ENCODE assay signal across 1 cellular context in the genomic region with DNA sequence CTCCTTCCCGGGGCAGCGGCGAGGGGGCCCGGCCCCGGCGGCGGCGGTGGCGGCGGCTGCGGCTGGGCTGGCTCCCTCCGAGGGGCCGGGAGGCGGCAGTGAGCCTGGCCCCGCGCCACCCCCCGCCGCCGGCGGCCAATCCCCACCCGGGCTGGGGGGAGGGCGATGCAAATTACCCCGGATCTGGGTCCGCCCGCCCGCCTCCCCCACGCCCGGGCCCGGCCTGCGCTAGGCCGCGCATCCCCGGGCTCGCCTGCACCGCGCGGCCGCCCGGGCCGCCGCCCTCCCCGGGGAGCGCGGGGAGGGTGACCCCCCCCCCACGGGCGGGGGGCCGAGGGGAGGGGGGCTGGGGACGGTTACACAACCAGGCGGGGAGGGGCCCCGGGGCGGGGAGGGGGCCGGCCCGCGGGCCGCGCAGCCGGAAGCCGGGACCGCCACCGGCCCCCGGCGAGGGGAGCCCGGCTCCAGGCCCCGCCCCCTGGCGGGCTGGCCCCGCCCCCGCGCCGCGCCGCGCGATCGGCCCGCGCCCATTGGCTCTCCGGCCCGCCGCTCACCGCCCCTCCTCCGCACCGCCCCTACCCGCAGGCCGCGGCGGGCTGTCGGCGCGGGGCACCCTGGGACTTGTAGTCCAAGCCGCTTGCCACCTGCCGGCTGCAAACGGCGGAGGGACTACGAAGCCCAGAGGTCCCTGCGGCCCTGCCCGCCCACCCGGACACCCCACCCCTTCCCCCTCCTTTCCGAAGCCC.
TF ChIP-seq lines count a peak whose summit lies in the region.

No MANE protein-coding gene starts in this region.

TF ChIP-seq in K562, 482 proteins besides CTCF, POLR2A, EP300 and RAD21 (continued from another document and continues in another):
- TF ChIP-seq, protein P1, sequence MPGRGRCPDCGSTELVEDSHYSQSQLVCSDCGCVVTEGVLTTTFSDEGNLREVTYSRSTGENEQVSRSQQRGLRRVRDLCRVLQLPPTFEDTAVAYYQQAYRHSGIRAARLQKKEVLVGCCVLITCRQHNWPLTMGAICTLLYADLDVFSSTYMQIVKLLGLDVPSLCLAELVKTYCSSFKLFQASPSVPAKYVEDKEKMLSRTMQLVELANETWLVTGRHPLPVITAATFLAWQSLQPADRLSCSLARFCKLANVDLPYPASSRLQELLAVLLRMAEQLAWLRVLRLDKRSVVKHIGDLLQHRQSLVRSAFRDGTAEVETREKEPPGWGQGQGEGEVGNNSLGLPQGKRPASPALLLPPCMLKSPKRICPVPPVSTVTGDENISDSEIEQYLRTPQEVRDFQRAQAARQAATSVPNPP (IDR thresholded peaks at IDR 0.05; ENCODE audit: borderline replicate concordance, insufficient read depth, insufficient read length) = no peak
- TF ChIP-seq BCOR (IDR thresholded peaks at IDR 0.05) (no peak), SIN3B (IDR thresholded peaks at IDR 0.05; ENCODE audit: low read depth) (no peak), CBX1 (IDR thresholded peaks at IDR 0.05; ENCODE audit: low read depth) (no peak), KLF10 (CRISPR knock-in tag; IDR thresholded peaks at IDR 0.05) (no peak), SIX5 (IDR thresholded peaks at IDR 0.05; ENCODE audit: borderline replicate concordance in 1 of 2, insufficient read depth in 1 of 2, low read depth in 1 of 2, low read length in 2 of 2) (peak; percentile 80 to 84), HMG20A (CRISPR knock-in tag; conservative IDR thresholded peaks at IDR 0.05) (no peak), JUN (IDR thresholded peaks at IDR 0.05; ENCODE audit: borderline replicate concordance, low read depth, low read length) (no peak), JUN (CRISPR knock-in tag; IDR thresholded peaks at IDR 0.05; ENCODE audit: borderline replicate concordance) (no peak), ZNF507 (tag; conservative IDR thresholded peaks at IDR 0.05) (no peak), CHD4 (IDR thresholded peaks at IDR 0.05; ENCODE audit: insufficient read depth, insufficient replicate concordance, low read depth, low read length, poor library complexity, severe bottlenecking) (no peak), EHMT2 (IDR thresholded peaks at IDR 0.05) (no peak), COPS2 (conservative IDR thresholded peaks at IDR 0.05) (no peak), ZNF76 (CRISPR knock-in tag; IDR thresholded peaks at IDR 0.05; ENCODE audit: borderline replicate concordance) (no peak), BRD4 (IDR thresholded peaks at IDR 0.05) (no peak), BDP1 (IDR thresholded peaks at IDR 0.05; ENCODE audit: insufficient read depth, insufficient read length) (no peak), ZC3H8 (IDR thresholded peaks at IDR 0.05) (no peak), TSC22D4 (tag; IDR thresholded peaks at IDR 0.05) (no peak), SP2 (IDR thresholded peaks at IDR 0.05; ENCODE audit: extremely low read depth, low read depth, low read length, poor library complexity, severe bottlenecking) (peak; percentile 76), TEAD4 (IDR thresholded peaks at IDR 0.05; ENCODE audit: low read length) (no peak), TEAD4 (CRISPR knock-in tag; IDR thresholded peaks at IDR 0.05; ENCODE audit: borderline replicate concordance) (no peak), CBFA2T3 (IDR thresholded peaks at IDR 0.05) (no peak), NFYB (IDR thresholded peaks at IDR 0.05; ENCODE audit: extremely low read depth, insufficient read length) (peak; percentile 57), PYGO2 (tag; IDR thresholded peaks at IDR 0.05) (no peak), MTA2 (IDR thresholded peaks at IDR 0.05; ENCODE audit: low read depth) (no peak), ZNF274 (IDR thresholded peaks at IDR 0.05; ENCODE audit: borderline replicate concordance, low read depth, low read length) (no peak), SREBF1 (IDR thresholded peaks at IDR 0.05; ENCODE audit: borderline replicate concordance, low read depth, low read length) (no peak), SMAD4 (CRISPR knock-in tag; conservative IDR thresholded peaks at IDR 0.05) (no peak), KDM4B (IDR thresholded peaks at IDR 0.05; ENCODE audit: borderline replicate concordance in 2 of 2, low read depth in 1 of 2) (peak in 1 of 2 experiments; percentile 97; a peak in 2 of 4 replicates), ZKSCAN1 (IDR thresholded peaks at IDR 0.05; ENCODE audit: low read depth, low read length) (no peak), ZNF79 (CRISPR knock-in tag; IDR thresholded peaks at IDR 0.05; ENCODE audit: low read depth) (no peak), MAFF (IDR thresholded peaks at IDR 0.05; ENCODE audit: low read length) (no peak), CCAR2 (IDR thresholded peaks at IDR 0.05; ENCODE audit: low read depth, low read length) (no peak)
- TF ChIP-seq, protein P2, sequence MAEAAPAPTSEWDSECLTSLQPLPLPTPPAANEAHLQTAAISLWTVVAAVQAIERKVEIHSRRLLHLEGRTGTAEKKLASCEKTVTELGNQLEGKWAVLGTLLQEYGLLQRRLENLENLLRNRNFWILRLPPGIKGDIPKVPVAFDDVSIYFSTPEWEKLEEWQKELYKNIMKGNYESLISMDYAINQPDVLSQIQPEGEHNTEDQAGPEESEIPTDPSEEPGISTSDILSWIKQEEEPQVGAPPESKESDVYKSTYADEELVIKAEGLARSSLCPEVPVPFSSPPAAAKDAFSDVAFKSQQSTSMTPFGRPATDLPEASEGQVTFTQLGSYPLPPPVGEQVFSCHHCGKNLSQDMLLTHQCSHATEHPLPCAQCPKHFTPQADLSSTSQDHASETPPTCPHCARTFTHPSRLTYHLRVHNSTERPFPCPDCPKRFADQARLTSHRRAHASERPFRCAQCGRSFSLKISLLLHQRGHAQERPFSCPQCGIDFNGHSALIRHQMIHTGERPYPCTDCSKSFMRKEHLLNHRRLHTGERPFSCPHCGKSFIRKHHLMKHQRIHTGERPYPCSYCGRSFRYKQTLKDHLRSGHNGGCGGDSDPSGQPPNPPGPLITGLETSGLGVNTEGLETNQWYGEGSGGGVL (CRISPR knock-in tag; IDR thresholded peaks at IDR 0.05) = no peak
- TF ChIP-seq, protein P3, sequence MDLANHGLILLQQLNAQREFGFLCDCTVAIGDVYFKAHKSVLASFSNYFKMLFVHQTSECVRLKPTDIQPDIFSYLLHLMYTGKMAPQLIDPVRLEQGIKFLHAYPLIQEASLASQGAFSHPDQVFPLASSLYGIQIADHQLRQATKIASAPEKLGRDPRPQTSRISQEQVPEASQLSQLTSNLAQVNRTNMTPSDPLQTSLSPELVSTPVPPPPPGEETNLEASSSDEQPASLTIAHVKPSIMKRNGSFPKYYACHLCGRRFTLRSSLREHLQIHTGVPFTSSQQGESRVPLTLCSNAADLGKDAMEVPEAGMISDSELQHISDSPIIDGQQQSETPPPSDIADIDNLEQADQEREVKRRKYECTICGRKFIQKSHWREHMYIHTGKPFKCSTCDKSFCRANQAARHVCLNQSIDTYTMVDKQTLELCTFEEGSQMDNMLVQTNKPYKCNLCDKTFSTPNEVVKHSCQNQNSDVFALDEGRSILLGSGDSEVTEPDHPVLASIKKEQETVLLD (IDR thresholded peaks at IDR 0.05) = no peak
- TF ChIP-seq, protein P4, sequence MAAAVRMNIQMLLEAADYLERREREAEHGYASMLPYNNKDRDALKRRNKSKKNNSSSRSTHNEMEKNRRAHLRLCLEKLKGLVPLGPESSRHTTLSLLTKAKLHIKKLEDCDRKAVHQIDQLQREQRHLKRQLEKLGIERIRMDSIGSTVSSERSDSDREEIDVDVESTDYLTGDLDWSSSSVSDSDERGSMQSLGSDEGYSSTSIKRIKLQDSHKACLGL (CRISPR knock-in tag; IDR thresholded peaks at IDR 0.05; ENCODE audit: borderline replicate concordance, poor library complexity, severe bottlenecking) = no peak
- TF ChIP-seq, protein P5, sequence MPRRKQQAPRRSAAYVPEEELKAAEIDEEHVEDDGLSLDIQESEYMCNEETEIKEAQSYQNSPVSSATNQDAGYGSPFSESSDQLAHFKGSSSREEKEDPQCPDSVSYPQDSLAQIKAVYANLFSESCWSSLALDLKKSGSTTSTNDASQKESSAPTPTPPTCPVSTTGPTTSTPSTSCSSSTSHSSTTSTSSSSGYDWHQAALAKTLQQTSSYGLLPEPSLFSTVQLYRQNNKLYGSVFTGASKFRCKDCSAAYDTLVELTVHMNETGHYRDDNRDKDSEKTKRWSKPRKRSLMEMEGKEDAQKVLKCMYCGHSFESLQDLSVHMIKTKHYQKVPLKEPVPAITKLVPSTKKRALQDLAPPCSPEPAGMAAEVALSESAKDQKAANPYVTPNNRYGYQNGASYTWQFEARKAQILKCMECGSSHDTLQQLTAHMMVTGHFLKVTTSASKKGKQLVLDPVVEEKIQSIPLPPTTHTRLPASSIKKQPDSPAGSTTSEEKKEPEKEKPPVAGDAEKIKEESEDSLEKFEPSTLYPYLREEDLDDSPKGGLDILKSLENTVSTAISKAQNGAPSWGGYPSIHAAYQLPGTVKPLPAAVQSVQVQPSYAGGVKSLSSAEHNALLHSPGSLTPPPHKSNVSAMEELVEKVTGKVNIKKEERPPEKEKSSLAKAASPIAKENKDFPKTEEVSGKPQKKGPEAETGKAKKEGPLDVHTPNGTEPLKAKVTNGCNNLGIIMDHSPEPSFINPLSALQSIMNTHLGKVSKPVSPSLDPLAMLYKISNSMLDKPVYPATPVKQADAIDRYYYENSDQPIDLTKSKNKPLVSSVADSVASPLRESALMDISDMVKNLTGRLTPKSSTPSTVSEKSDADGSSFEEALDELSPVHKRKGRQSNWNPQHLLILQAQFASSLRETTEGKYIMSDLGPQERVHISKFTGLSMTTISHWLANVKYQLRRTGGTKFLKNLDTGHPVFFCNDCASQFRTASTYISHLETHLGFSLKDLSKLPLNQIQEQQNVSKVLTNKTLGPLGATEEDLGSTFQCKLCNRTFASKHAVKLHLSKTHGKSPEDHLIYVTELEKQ (CRISPR knock-in tag; IDR thresholded peaks at IDR 0.05) = no peak
- TF ChIP-seq, protein P6, sequence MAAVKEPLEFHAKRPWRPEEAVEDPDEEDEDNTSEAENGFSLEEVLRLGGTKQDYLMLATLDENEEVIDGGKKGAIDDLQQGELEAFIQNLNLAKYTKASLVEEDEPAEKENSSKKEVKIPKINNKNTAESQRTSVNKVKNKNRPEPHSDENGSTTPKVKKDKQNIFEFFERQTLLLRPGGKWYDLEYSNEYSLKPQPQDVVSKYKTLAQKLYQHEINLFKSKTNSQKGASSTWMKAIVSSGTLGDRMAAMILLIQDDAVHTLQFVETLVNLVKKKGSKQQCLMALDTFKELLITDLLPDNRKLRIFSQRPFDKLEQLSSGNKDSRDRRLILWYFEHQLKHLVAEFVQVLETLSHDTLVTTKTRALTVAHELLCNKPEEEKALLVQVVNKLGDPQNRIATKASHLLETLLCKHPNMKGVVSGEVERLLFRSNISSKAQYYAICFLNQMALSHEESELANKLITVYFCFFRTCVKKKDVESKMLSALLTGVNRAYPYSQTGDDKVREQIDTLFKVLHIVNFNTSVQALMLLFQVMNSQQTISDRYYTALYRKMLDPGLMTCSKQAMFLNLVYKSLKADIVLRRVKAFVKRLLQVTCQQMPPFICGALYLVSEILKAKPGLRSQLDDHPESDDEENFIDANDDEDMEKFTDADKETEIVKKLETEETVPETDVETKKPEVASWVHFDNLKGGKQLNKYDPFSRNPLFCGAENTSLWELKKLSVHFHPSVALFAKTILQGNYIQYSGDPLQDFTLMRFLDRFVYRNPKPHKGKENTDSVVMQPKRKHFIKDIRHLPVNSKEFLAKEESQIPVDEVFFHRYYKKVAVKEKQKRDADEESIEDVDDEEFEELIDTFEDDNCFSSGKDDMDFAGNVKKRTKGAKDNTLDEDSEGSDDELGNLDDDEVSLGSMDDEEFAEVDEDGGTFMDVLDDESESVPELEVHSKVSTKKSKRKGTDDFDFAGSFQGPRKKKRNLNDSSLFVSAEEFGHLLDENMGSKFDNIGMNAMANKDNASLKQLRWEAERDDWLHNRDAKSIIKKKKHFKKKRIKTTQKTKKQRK (IDR thresholded peaks at IDR 0.05; ENCODE audit: borderline replicate concordance, low read depth, low read length) = no peak
- TF ChIP-seq, protein P7, sequence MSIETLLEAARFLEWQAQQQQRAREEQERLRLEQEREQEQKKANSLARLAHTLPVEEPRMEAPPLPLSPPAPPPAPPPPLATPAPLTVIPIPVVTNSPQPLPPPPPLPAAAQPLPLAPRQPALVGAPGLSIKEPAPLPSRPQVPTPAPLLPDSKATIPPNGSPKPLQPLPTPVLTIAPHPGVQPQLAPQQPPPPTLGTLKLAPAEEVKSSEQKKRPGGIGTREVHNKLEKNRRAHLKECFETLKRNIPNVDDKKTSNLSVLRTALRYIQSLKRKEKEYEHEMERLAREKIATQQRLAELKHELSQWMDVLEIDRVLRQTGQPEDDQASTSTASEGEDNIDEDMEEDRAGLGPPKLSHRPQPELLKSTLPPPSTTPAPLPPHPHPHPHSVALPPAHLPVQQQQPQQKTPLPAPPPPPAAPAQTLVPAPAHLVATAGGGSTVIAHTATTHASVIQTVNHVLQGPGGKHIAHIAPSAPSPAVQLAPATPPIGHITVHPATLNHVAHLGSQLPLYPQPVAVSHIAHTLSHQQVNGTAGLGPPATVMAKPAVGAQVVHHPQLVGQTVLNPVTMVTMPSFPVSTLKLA (conservative IDR thresholded peaks at IDR 0.05) = no peak
- TF ChIP-seq, protein P8, sequence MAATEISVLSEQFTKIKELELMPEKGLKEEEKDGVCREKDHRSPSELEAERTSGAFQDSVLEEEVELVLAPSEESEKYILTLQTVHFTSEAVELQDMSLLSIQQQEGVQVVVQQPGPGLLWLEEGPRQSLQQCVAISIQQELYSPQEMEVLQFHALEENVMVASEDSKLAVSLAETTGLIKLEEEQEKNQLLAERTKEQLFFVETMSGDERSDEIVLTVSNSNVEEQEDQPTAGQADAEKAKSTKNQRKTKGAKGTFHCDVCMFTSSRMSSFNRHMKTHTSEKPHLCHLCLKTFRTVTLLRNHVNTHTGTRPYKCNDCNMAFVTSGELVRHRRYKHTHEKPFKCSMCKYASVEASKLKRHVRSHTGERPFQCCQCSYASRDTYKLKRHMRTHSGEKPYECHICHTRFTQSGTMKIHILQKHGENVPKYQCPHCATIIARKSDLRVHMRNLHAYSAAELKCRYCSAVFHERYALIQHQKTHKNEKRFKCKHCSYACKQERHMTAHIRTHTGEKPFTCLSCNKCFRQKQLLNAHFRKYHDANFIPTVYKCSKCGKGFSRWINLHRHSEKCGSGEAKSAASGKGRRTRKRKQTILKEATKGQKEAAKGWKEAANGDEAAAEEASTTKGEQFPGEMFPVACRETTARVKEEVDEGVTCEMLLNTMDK (IDR thresholded peaks at IDR 0.05; ENCODE audit: borderline replicate concordance, insufficient read depth, low read depth, low read length, poor library complexity, severe bottlenecking) = no peak
- TF ChIP-seq, protein P9, sequence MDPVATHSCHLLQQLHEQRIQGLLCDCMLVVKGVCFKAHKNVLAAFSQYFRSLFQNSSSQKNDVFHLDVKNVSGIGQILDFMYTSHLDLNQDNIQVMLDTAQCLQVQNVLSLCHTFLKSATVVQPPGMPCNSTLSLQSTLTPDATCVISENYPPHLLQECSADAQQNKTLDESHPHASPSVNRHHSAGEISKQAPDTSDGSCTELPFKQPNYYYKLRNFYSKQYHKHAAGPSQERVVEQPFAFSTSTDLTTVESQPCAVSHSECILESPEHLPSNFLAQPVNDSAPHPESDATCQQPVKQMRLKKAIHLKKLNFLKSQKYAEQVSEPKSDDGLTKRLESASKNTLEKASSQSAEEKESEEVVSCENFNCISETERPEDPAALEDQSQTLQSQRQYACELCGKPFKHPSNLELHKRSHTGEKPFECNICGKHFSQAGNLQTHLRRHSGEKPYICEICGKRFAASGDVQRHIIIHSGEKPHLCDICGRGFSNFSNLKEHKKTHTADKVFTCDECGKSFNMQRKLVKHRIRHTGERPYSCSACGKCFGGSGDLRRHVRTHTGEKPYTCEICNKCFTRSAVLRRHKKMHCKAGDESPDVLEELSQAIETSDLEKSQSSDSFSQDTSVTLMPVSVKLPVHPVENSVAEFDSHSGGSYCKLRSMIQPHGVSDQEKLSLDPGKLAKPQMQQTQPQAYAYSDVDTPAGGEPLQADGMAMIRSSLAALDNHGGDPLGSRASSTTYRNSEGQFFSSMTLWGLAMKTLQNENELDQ (CRISPR knock-in tag; IDR thresholded peaks at IDR 0.05; ENCODE audit: borderline replicate concordance) = no peak
